ENCODE assay signal across 8 cellular contexts in genomic region chr1:63615809-63616420, GRCh38. TPM values are rescaled to one million over a fixed set of nuclear protein-coding genes. Genes with fewer than 3 reads are reported as not detected.
DNase-seq lines count a peak whose midpoint lies in the region; ATAC-seq, FAIRE-seq and TF ChIP-seq lines count a peak whose summit lies in the region.

No MANE protein-coding gene starts in this region.

- H3K4me2 ChIP-seq in trophoblast cell (ENCODE audit: low read length): no peak overlapping the region

- no peak overlapping the region for H3K27ac ChIP-seq in CD4-positive, alpha-beta memory T cell (ENCODE audit: low read depth, low read length)
- H3K27ac ChIP-seq in trophoblast cell (ENCODE audit: low read depth, low read length) (no peak overlapping the region), aorta (ENCODE audit: low read depth in 1 of 2, low read length in 2 of 2) (no peak overlapping the region)

- no peak overlapping the region for H2BK120ac ChIP-seq in trophoblast cell (ENCODE audit: insufficient read depth, low read length, poor library complexity)

- no peak overlapping the region for H3K4ac ChIP-seq in trophoblast cell (ENCODE audit: low read depth, low read length)

- H3K4me1 Mint-ChIP-seq in CD4-positive, alpha-beta memory T cell: peaks cover 0 to 10% (median 2%) of the 10 kb centered on the region in 4 donors

- no CpG with 5 or more reads among the region's 5 CpGs for WGBS in trophoblast cell (ENCODE audit: extremely low coverage, insufficient coverage, insufficient read length)
- 15 to 16% methylated on average over 5 of the region's 5 CpGs for WGBS in aorta, 2 donors

- POLR2A ChIA-PET in CD4-positive, alpha-beta memory T cell (lab: Charles Lee; ENCODE audit: partially characterized antibody): interaction anchor here (1.0 kb wide), 1 partner anchor 35 kb away, joined by 3 read pairs; no protein-coding TSS in a partner anchor

- FAIRE-seq in frontal cortex (lab: Jason Lieb, UNC): peak; percentile 81

- no peak overlapping the region for H3K14ac ChIP-seq in trophoblast cell (ENCODE audit: low read length)

- H3K18ac ChIP-seq in trophoblast cell (ENCODE audit: low read length): no peak overlapping the region

- no peak overlapping the region for H4K91ac ChIP-seq in trophoblast cell (ENCODE audit: low read depth, low read length)

- no peak overlapping the region for H3K9ac ChIP-seq in trophoblast cell (ENCODE audit: low read length)

- peak; percentile 59 for ATAC-seq in GM19397 (IDR thresholded peaks at IDR 0.05; ENCODE audit: unreplicated experiment)
- peak; percentile 87 for ATAC-seq in aorta (ENCODE audit: low FRiP score)

- H3K23ac ChIP-seq in trophoblast cell (ENCODE audit: low read length): no peak overlapping the region

- peaks cover 6% of the 10 kb centered on the region for H3K79me1 ChIP-seq in trophoblast cell (ENCODE audit: low read length)

- peaks cover 0 to 4% of the 10 kb centered on the region in 2 donors for H3K36me3 Mint-ChIP-seq in CD4-positive, alpha-beta memory T cell

- no peak overlapping the region for H2BK5ac ChIP-seq in trophoblast cell (ENCODE audit: low read depth, low read length, poor library complexity)

- no peak overlapping the region for H3K4me3 Mint-ChIP-seq in CD4-positive, alpha-beta memory T cell

- no peaks in the 10 kb centered on the region for H3K36me3 ChIP-seq in CD4-positive, alpha-beta memory T cell (ENCODE audit: insufficient read depth, low read length)
- H3K36me3 ChIP-seq in trophoblast cell (ENCODE audit: control insufficient read depth in 1 of 2, insufficient read depth in 2 of 2, low read length in 2 of 2): no peaks in the 10 kb centered on the region
- H3K36me3 ChIP-seq in aorta (ENCODE audit: control insufficient read depth in 1 of 2, insufficient read depth in 2 of 2, low read length in 1 of 2): no peaks in the 10 kb centered on the region

- H2BK12ac ChIP-seq in trophoblast cell (ENCODE audit: low read length): no peak overlapping the region

- no peaks in the 10 kb centered on the region for H3K4me1 ChIP-seq in CD4-positive, alpha-beta memory T cell (ENCODE audit: insufficient read depth, low read length)
- H3K4me1 ChIP-seq in trophoblast cell (ENCODE audit: control insufficient read depth in 1 of 2, insufficient read depth in 2 of 2, low read length in 2 of 2): peaks cover 3 to 15% of the 10 kb centered on the region in 2 experiments
- H3K4me1 ChIP-seq in aorta (ENCODE audit: control insufficient read depth in 1 of 2, insufficient read depth in 2 of 2, low read length in 2 of 2): peaks cover 6 to 7% of the 10 kb centered on the region in 2 donors

- no peak overlapping the region for H4K8ac ChIP-seq in trophoblast cell (ENCODE audit: low read depth, low read length)

- H3K27me3 ChIP-seq in CD4-positive, alpha-beta memory T cell (ENCODE audit: insufficient read depth, low read length): no peaks in the 10 kb centered on the region
- H3K27me3 ChIP-seq in trophoblast cell (ENCODE audit: insufficient read depth, low read length) (no peaks in the 10 kb centered on the region), aorta (ENCODE audit: control insufficient read depth in 1 of 2, insufficient read depth in 2 of 2, low read length in 1 of 2) (no peaks in the 10 kb centered on the region)

- peak; percentile 49 to 76 (median 67) for DNase-seq in CD4-positive, alpha-beta memory T cell
- DNase-seq in SHP77 (lab: John Stamatoyannopoulos, UW): peak; percentile 21 to 42
- peak; percentile 78 for DNase-seq in activated effector memory CD4-positive, alpha-beta T cell treated with anti-CD3 and anti-CD28 coated beads, Interleukin-2, amount 50 U/mL, for 16 hours
- peak; percentile 23 to 60 for DNase-seq in frontal cortex (ENCODE audit: low spot score in 2 of 2)
- DNase-seq in trophoblast cell: peak; percentile 72 to 95
- DNase-seq in aorta: peak in 1 of 2 donors; percentile 47

- peak overlapping the region in 1 of 7 donors; percentile 58 for H3K27ac Mint-ChIP-seq in CD4-positive, alpha-beta memory T cell

- intact Hi-C loops in CD4-positive, alpha-beta memory T cell (cut with micrococcal nuclease): loop anchor here (1.0 to 5.0 kb wide), 5 partner anchors 76 to 630 kb away; no protein-coding TSS in a partner anchor
- intact Hi-C loops in aorta (cut with DNase I): loop anchor here in 1 of 2 donors (5.0 kb wide), 2 partner anchors 156 to 631 kb away; partner anchors contain the start of gene ROR1

- H3K9me3 Mint-ChIP-seq in CD4-positive, alpha-beta memory T cell: peaks cover 0 to 1% (median 0%) of the 10 kb centered on the region in 8 donors

- no peaks in the 10 kb centered on the region for H3K9me3 ChIP-seq in CD4-positive, alpha-beta memory T cell (ENCODE audit: control insufficient read depth in 1 of 2, low read length in 2 of 2)
- H3K9me3 ChIP-seq in trophoblast cell (ENCODE audit: insufficient read depth, low read depth, low read length) (no peaks in the 10 kb centered on the region), aorta (ENCODE audit: control insufficient read depth, low read length) (no peaks in the 10 kb centered on the region)

- no peaks in the 10 kb centered on the region for H3K27me3 Mint-ChIP-seq in CD4-positive, alpha-beta memory T cell

- H2AFZ ChIP-seq in trophoblast cell (ENCODE audit: insufficient read depth, low read length, poor library complexity): no peak overlapping the region

- H4K12ac ChIP-seq in trophoblast cell (ENCODE audit: low read depth, low read length): no peak overlapping the region

- H3K79me2 ChIP-seq in trophoblast cell (ENCODE audit: control insufficient read depth, insufficient read depth, low read length, poor library complexity): no peaks in the 10 kb centered on the region

- H3K4me3 ChIP-seq in CD4-positive, alpha-beta memory T cell (ENCODE audit: low read length in 2 of 2): no peak overlapping the region
- H3K4me3 ChIP-seq in trophoblast cell (ENCODE audit: low read depth, low read length) (no peak overlapping the region), aorta (ENCODE audit: low read length in 2 of 2) (no peak overlapping the region)

- CTCF ChIA-PET in CD4-positive, alpha-beta memory T cell (lab: Charles Lee; ENCODE audit: partially characterized antibody): interaction anchor here (0.6 to 3.4 kb wide), 16 partner anchors 8 to 630 kb away, joined by 3 to 84 read pairs (median 4); no protein-coding TSS in a partner anchor

- H2AK5ac ChIP-seq in trophoblast cell (ENCODE audit: low read length): no peak overlapping the region

- peak; percentile 69 for TF ChIP-seq CTCF in LNCAP (IDR thresholded peaks at IDR 0.05)

RNA-seq across cellular contexts. Expression of gene PGM1, which starts 22.7 kb away (rescaled TPM):
- 10 to 100 TPM; 18.8 to 20.7 TPM for total RNA-seq in CD4-positive, alpha-beta memory T cell
- 10 to 100 TPM; 32.5 to 48.3 TPM for polyA plus RNA-seq in CD4-positive, alpha-beta memory T cell
- total RNA-seq in frontal cortex (17.9 TPM), aorta (10 to 100 TPM; 60.1 to 63.5 TPM)
- 48.2 and 49.2 TPM in 2 replicates for polyA plus RNA-seq in trophoblast cell (2013)
- 10 to 100 TPM; 20.2 to 57.0 TPM for polyA plus RNA-seq in aorta
